Comparison of ENCODE assay signal across 10 cellular contexts in the genomic region with DNA sequence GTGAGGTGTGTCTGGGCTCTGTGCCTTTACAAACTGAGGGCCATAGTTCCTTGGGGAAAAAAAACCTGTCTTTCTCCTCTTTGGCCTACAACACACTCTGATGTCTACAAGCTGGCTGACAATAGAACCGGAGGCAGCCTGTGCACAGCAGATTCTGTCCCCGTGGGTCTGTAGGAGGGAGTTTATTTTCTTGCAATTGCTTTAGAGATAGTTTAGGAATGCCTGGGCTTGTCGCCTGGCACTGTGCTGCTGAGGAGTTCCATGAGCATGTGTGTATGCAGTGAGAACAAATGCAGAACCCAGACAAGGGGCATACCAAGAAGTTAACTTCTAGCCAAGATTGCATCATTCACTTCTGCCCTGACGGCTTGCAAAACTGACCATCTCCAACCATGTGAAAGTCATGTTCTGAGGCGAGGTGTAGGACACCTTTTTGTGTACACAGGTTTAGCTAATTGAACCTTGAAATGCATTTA. TPM values are rescaled to one million over a fixed set of nuclear protein-coding genes. Genes with fewer than 3 reads are reported as not detected.
DNase-seq lines count a peak whose midpoint lies in the region; ATAC-seq and TF ChIP-seq lines count a peak whose summit lies in the region.
"Had no signal": no experiment of that assay in that cellular context is flagged by ENCODE, and none has a peak within 500 bp of the region (broad histone marks: within the 10 kb centered on the region; RNA-seq: fewer than 3 reads in every experiment).

No MANE protein-coding gene starts in this region.

- TF ChIP-seq CTCF in C4-2B (conservative IDR thresholded peaks at IDR 0.05) (no peak), WTC11 (IDR thresholded peaks at IDR 0.05) (no peak), osteocyte (IDR thresholded peaks at IDR 0.05) (no peak), BE2C (IDR thresholded peaks at IDR 0.05; ENCODE audit: low read depth, low read length) (no peak)

- H3K27me3 Mint-ChIP-seq in WTC11 (ENCODE audit: low read depth) (no peaks in the 10 kb centered on the region), osteocyte (ENCODE audit: unreplicated experiment) (no peaks in the 10 kb centered on the region)

- DNase-seq in WTC11 (ENCODE audit: low spot score) (no peak), glomerular visceral epithelial cell (ENCODE audit: extremely low spot score) (peak; percentile 20), osteocyte (ENCODE audit: extremely low spot score, unreplicated experiment) (no peak), BE2C (no peak)
- no peak for DNase-seq in activated T-cell treated with anti-CD3 and anti-CD28 coated beads, Interleukin-2, amount 50 U/mL, for 1 hour
- DNase-seq: foreskin melanocyte had no signal

- H3K9me3 Mint-ChIP-seq in WTC11 (no peaks in the 10 kb centered on the region), osteocyte (ENCODE audit: unreplicated experiment) (no peaks in the 10 kb centered on the region)

- ATAC-seq in WTC11: no peak
- no peak for ATAC-seq in GM21717 (IDR thresholded peaks at IDR 0.05; ENCODE audit: unreplicated experiment)
- no peak for ATAC-seq in HG02870 (IDR thresholded peaks at IDR 0.05; ENCODE audit: unreplicated experiment)

- H3K4me3 Mint-ChIP-seq in WTC11: no peak overlapping the region
- no peak overlapping the region for H3K4me3 Mint-ChIP-seq in osteocyte (ENCODE audit: unreplicated experiment)

- POLR2A ChIA-PET in WTC11 (lab: Charles Lee): no interaction called here

- H3K27me3 ChIP-seq in BE2C: no peaks in the 10 kb centered on the region

- H3K36me3 ChIP-seq in BE2C: peaks cover 73% of the 10 kb centered on the region

- peak overlapping the region; percentile 7; the same call in 1 of the 2 replicates for H3K27ac ChIP-seq in C4-2B
- H3K27ac ChIP-seq: parathyroid adenoma had no signal

- H3K4me1 Mint-ChIP-seq in WTC11 (peaks cover 29% of the 10 kb centered on the region), osteocyte (ENCODE audit: unreplicated experiment) (peaks cover 51% of the 10 kb centered on the region)

- no peaks in the 10 kb centered on the region for H3K4me1 ChIP-seq in BE2C
- H3K4me1 ChIP-seq: parathyroid adenoma had no signal

- H3K4me3 ChIP-seq in BE2C (ENCODE audit: low read depth, low read length): no peak overlapping the region

- H3K36me3 Mint-ChIP-seq in WTC11 (peaks cover 66% of the 10 kb centered on the region), osteocyte (ENCODE audit: unreplicated experiment) (peaks cover 79% of the 10 kb centered on the region)

- H3K9me3 ChIP-seq in BE2C: no peaks in the 10 kb centered on the region

- CTCF ChIA-PET in WTC11 (lab: Charles Lee): interaction anchor here (1.3 kb wide), 1 partner anchor 264 kb away, joined by 6 read pairs; no protein-coding TSS in a partner anchor

- H3K27ac Mint-ChIP-seq in WTC11: peak overlapping the region; percentile 92
- H3K27ac Mint-ChIP-seq in osteocyte (ENCODE audit: unreplicated experiment): peak overlapping the region; percentile 84

TF ChIP-seq in WTC11, 78 proteins besides CTCF, POLR2A, EP300 and RAD21:
- TF ChIP-seq TP53 (CRISPR knock-in tag; IDR thresholded peaks at IDR 0.05) (no peak), FOXP4 (CRISPR knock-in tag; IDR thresholded peaks at IDR 0.05) (no peak), ZNF263 (CRISPR knock-in tag; IDR thresholded peaks at IDR 0.05; ENCODE audit: low read depth) (no peak), NFYB (CRISPR knock-in tag; conservative IDR thresholded peaks at IDR 0.05; ENCODE audit: low read depth) (no peak), ZMAT4 (CRISPR knock-in tag; IDR thresholded peaks at IDR 0.05) (no peak), ZBTB43 (CRISPR knock-in tag; IDR thresholded peaks at IDR 0.05) (no peak), HMGA2 (CRISPR knock-in tag; IDR thresholded peaks at IDR 0.05) (no peak), NR3C1 (CRISPR knock-in tag; conservative IDR thresholded peaks at IDR 0.05; ENCODE audit: low read depth) (no peak)
- TF ChIP-seq, protein P1, sequence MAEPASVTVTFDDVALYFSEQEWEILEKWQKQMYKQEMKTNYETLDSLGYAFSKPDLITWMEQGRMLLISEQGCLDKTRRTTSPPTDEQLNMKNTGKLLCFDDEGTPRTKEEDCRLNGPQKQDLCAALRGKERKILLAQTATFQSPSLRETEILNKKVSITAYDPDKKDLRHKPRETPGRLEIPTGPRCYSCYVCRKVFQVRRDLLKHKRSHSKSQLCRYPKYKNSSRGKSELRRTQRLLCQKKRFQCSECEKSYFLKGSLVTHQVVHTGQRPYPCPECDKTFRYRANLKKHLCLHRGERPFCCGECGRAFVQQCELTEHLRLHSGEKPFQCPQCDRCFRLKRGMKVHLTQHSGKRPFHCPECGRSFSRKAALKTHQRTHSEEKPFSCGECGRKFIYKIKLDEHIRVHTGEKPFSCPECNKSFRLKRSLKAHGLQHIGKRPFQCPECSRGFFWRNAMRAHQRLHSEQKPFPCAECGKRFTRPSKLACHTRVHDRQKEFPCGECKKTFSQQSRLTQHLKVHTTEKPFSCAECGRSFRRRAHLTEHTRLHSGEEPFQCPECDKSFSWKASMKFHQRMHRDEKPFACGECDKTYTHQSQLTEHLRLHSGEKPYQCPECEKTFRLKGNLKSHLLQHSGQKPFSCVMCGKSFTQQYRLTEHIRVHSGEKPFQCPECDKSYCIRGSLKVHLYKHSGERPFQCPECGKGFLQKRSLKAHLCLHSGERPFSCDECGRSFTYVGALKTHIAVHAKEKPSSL (CRISPR knock-in tag; conservative IDR thresholded peaks at IDR 0.05): no peak
- TF ChIP-seq, protein P2, sequence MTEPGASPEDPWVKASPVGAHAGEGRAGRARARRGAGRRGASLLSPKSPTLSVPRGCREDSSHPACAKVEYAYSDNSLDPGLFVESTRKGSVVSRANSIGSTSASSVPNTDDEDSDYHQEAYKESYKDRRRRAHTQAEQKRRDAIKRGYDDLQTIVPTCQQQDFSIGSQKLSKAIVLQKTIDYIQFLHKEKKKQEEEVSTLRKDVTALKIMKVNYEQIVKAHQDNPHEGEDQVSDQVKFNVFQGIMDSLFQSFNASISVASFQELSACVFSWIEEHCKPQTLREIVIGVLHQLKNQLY (CRISPR knock-in tag; IDR thresholded peaks at IDR 0.05): no peak
TF ChIP-seq in WTC11: peak in this region for 0.

RNA-seq across cellular contexts. Expression of gene CCNI, which starts 54.1 kb away (rescaled TPM):
- total RNA-seq in WTC11 (2021) (213 to 253 TPM (median 248 TPM) in 3 replicates), osteocyte (320 and 329 TPM in 2 replicates)
- polyA plus RNA-seq in BE2C (2012; ENCODE audit: insufficient read depth, insufficient read length, low read depth): 98.0 TPM
